ENCODE assay signal across 1 cellular context in genomic region chr1:6912507-6912906, GRCh38.
TF ChIP-seq lines count a peak whose summit lies in the region.

No MANE protein-coding gene starts in this region.

TF ChIP-seq in WTC11, 78 proteins besides CTCF, POLR2A, EP300 and RAD21 (continued from another document):
- TF ChIP-seq, protein P1, sequence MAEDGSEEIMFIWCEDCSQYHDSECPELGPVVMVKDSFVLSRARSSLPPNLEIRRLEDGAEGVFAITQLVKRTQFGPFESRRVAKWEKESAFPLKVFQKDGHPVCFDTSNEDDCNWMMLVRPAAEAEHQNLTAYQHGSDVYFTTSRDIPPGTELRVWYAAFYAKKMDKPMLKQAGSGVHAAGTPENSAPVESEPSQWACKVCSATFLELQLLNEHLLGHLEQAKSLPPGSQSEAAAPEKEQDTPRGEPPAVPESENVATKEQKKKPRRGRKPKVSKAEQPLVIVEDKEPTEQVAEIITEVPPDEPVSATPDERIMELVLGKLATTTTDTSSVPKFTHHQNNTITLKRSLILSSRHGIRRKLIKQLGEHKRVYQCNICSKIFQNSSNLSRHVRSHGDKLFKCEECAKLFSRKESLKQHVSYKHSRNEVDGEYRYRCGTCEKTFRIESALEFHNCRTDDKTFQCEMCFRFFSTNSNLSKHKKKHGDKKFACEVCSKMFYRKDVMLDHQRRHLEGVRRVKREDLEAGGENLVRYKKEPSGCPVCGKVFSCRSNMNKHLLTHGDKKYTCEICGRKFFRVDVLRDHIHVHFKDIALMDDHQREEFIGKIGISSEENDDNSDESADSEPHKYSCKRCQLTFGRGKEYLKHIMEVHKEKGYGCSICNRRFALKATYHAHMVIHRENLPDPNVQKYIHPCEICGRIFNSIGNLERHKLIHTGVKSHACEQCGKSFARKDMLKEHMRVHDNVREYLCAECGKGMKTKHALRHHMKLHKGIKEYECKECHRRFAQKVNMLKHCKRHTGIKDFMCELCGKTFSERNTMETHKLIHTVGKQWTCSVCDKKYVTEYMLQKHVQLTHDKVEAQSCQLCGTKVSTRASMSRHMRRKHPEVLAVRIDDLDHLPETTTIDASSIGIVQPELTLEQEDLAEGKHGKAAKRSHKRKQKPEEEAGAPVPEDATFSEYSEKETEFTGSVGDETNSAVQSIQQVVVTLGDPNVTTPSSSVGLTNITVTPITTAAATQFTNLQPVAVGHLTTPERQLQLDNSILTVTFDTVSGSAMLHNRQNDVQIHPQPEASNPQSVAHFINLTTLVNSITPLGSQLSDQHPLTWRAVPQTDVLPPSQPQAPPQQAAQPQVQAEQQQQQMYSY (CRISPR knock-in tag; IDR thresholded peaks at IDR 0.05), result no peak
- TF ChIP-seq ZNF396 (CRISPR knock-in tag; IDR thresholded peaks at IDR 0.05; ENCODE audit: borderline replicate concordance) (no peak), RELA (CRISPR knock-in tag; IDR thresholded peaks at IDR 0.05; ENCODE audit: borderline replicate concordance) (no peak), JUN (CRISPR knock-in tag; IDR thresholded peaks at IDR 0.05) (no peak), RORB (CRISPR knock-in tag; IDR thresholded peaks at IDR 0.05) (no peak), NFE2L1 (CRISPR knock-in tag; IDR thresholded peaks at IDR 0.05) (no peak), ZMAT4 (CRISPR knock-in tag; IDR thresholded peaks at IDR 0.05) (no peak)
- TF ChIP-seq, protein P2, sequence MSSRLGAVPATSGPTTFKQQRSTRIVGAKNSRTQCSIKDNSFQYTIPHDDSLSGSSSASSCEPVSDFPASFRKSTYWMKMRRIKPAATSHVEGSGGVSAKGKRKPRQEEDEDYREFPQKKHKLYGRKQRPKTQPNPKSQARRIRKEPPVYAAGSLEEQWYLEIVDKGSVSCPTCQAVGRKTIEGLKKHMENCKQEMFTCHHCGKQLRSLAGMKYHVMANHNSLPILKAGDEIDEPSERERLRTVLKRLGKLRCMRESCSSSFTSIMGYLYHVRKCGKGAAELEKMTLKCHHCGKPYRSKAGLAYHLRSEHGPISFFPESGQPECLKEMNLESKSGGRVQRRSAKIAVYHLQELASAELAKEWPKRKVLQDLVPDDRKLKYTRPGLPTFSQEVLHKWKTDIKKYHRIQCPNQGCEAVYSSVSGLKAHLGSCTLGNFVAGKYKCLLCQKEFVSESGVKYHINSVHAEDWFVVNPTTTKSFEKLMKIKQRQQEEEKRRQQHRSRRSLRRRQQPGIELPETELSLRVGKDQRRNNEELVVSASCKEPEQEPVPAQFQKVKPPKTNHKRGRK (CRISPR knock-in tag; IDR thresholded peaks at IDR 0.05; ENCODE audit: borderline replicate concordance), result no peak
- TF ChIP-seq, protein P3, sequence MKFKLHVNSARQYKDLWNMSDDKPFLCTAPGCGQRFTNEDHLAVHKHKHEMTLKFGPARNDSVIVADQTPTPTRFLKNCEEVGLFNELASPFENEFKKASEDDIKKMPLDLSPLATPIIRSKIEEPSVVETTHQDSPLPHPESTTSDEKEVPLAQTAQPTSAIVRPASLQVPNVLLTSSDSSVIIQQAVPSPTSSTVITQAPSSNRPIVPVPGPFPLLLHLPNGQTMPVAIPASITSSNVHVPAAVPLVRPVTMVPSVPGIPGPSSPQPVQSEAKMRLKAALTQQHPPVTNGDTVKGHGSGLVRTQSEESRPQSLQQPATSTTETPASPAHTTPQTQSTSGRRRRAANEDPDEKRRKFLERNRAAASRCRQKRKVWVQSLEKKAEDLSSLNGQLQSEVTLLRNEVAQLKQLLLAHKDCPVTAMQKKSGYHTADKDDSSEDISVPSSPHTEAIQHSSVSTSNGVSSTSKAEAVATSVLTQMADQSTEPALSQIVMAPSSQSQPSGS (CRISPR knock-in tag; IDR thresholded peaks at IDR 0.05; ENCODE audit: borderline replicate concordance, low read depth), result no peak
